ENCODE assay signal across 17 cellular contexts in the genomic region with DNA sequence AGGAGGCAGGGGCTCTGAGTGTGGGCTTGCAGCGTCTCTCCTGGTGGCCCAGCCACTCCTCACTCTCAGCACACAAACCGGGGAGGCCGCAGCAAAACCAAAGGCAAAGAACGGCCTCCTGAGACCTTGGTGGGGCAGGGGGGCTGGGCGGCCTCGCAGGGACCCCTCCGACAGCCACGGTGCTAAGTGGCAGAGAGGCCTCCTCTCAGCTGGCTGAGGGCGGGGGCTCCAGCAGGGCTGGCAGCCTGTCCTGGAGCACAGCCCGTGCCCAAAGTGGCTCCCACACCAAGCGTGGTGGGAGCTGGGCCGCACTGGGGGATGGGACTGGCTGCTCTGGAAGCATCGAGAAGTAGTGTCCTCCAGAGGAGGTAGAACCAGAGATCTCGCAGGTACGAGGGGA.
DNase-seq lines count a peak whose midpoint lies in the region; ATAC-seq and TF ChIP-seq lines count a peak whose summit lies in the region.
"Had no signal": no experiment of that assay in that cellular context is flagged by ENCODE, and none has a peak within 500 bp of the region (broad histone marks: within the 10 kb centered on the region; RNA-seq: fewer than 3 reads in every experiment).

No MANE protein-coding gene starts in this region.

- peak overlapping the region; percentile 73 for H2BK12ac ChIP-seq in trophoblast cell (ENCODE audit: low read length)

- TF ChIP-seq EP300 in esophagus muscularis mucosa (IDR thresholded peaks at IDR 0.05): no peak

- no peak overlapping the region for H2AFZ ChIP-seq in trophoblast cell (ENCODE audit: insufficient read depth, low read length, poor library complexity)
- no peak overlapping the region for H2AFZ ChIP-seq in MM.1S (ENCODE audit: low read length)

- H3K14ac ChIP-seq in trophoblast cell (ENCODE audit: low read length): no peak overlapping the region

- intact Hi-C loops in Right ventricle myocardium superior (cut with DNase I): no loop called here
- intact Hi-C loops in Right ventricle myocardium inferior (cut with DNase I): loop anchor here (5.0 kb wide), 2 partner anchors 167 to 208 kb away; no protein-coding TSS in a partner anchor
- intact Hi-C loops in esophagus muscularis mucosa (cut with DNase I): no loop called here

- no peaks in the 10 kb centered on the region for H3K79me2 ChIP-seq in trophoblast cell (ENCODE audit: control insufficient read depth, insufficient read depth, low read length, poor library complexity)
- H3K79me2 ChIP-seq in MM.1S (ENCODE audit: low read length): no peaks in the 10 kb centered on the region

- H3K9me3 ChIP-seq in esophagus muscularis mucosa: peaks cover 0 to 2% (median 0%) of the 10 kb centered on the region in 4 donors
- no peaks in the 10 kb centered on the region for H3K9me3 ChIP-seq in right atrium auricular region
- no peaks in the 10 kb centered on the region for H3K9me3 ChIP-seq in trophoblast cell (ENCODE audit: insufficient read depth, low read depth, low read length)
- H3K9me3 ChIP-seq in MM.1S (replicated peaks; ENCODE audit: insufficient read depth, low read length): no peaks in the 10 kb centered on the region

- DNase-seq in Right ventricle myocardium superior: peak; percentile 42
- no peak for DNase-seq in Right ventricle myocardium inferior (ENCODE audit: missing footprints)
- DNase-seq in esophagus muscularis mucosa (ENCODE audit: extremely low spot score): peak; percentile 66
- DNase-seq in right atrium auricular region (ENCODE audit: low spot score): no peak
- DNase-seq in trophoblast cell: no peak
- DNase-seq in MM.1S: no peak
- DNase-seq in activated naive CD4-positive, alpha-beta T cell treated with Interleukin-2 at 50 U/mL for 16 hours: no peak
- DNase-seq: CD8-positive, alpha-beta T cell; COR-L47; DMS153; DMS79 treated with DMSO at 0.1 percent for 48 hours; EL; HCEC 1CT; HFFc6 had no signal

- no peak overlapping the region for H2BK5ac ChIP-seq in trophoblast cell (ENCODE audit: low read depth, low read length, poor library complexity)

- TF ChIP-seq POLR2A in esophagus muscularis mucosa (IDR thresholded peaks at IDR 0.05; ENCODE audit: low read depth): no peak

- H3K4me2 ChIP-seq in trophoblast cell (ENCODE audit: low read length): no peak overlapping the region
- no peak overlapping the region for H3K4me2 ChIP-seq in MM.1S (ENCODE audit: low read depth, low read length)

- no peaks in the 10 kb centered on the region for H3K9me2 ChIP-seq in MM.1S (replicated peaks; ENCODE audit: insufficient read depth, low read length)

- H3K79me1 ChIP-seq in trophoblast cell (ENCODE audit: low read length): peaks cover 8% of the 10 kb centered on the region

- H3K27ac ChIP-seq in esophagus muscularis mucosa (replicated peaks in 1 of 4) (no peak overlapping the region), right atrium auricular region (peak overlapping the region; percentile 70 to 84), trophoblast cell (ENCODE audit: low read depth, low read length) (no peak overlapping the region), MM.1S (ENCODE audit: low read length) (no peak overlapping the region)
- H3K27ac ChIP-seq: 22Rv1, HL-60 had no signal

- H3K9ac ChIP-seq in trophoblast cell (ENCODE audit: low read length): no peak overlapping the region
- H3K9ac ChIP-seq in MM.1S (ENCODE audit: low read length): no peak overlapping the region

- H4K91ac ChIP-seq in trophoblast cell (ENCODE audit: low read depth, low read length): no peak overlapping the region

- no peaks in the 10 kb centered on the region for H3K36me3 ChIP-seq in esophagus muscularis mucosa
- H3K36me3 ChIP-seq in right atrium auricular region: no peaks in the 10 kb centered on the region
- no peaks in the 10 kb centered on the region for H3K36me3 ChIP-seq in trophoblast cell (ENCODE audit: control insufficient read depth in 1 of 2, insufficient read depth in 2 of 2, low read length in 2 of 2)
- H3K36me3 ChIP-seq in MM.1S (replicated peaks; ENCODE audit: insufficient read depth, low read length): no peaks in the 10 kb centered on the region

- no peak overlapping the region for H3K18ac ChIP-seq in trophoblast cell (ENCODE audit: low read length)

- H3K4me3 ChIP-seq in esophagus muscularis mucosa: no peak overlapping the region
- no peak overlapping the region for H3K4me3 ChIP-seq in right atrium auricular region
- H3K4me3 ChIP-seq in trophoblast cell (ENCODE audit: low read depth, low read length): no peak overlapping the region
- no peak overlapping the region for H3K4me3 ChIP-seq in MM.1S (ENCODE audit: low read length)

- H3K4me1 ChIP-seq in esophagus muscularis mucosa (peaks cover 0 to 10% (median 5%) of the 10 kb centered on the region in 4 donors), right atrium auricular region (peaks cover 0 to 45% of the 10 kb centered on the region in 2 donors), trophoblast cell (ENCODE audit: control insufficient read depth in 1 of 2, insufficient read depth in 2 of 2, low read length in 2 of 2) (peaks cover 3 to 10% of the 10 kb centered on the region in 2 experiments), MM.1S (ENCODE audit: low read length) (no peaks in the 10 kb centered on the region)

- no peak overlapping the region for H4K12ac ChIP-seq in trophoblast cell (ENCODE audit: low read depth, low read length)

- TF ChIP-seq CTCF in esophagus muscularis mucosa (IDR thresholded peaks at IDR 0.05): no peak
- TF ChIP-seq CTCF in right atrium auricular region (IDR thresholded peaks at IDR 0.05): no peak
- TF ChIP-seq CTCF in MM.1S (IDR thresholded peaks at IDR 0.05; ENCODE audit: low read length): no peak

- H4K20me1 ChIP-seq in MM.1S (ENCODE audit: insufficient read depth, low read length): no peaks in the 10 kb centered on the region

- no peak overlapping the region for H2AK5ac ChIP-seq in trophoblast cell (ENCODE audit: low read length)

- H4K8ac ChIP-seq in trophoblast cell (ENCODE audit: low read depth, low read length): no peak overlapping the region

- WGBS in esophagus muscularis mucosa: 95% methylated on average over 13 of the region's 15 CpGs
- no CpG with 5 or more reads among the region's 15 CpGs for WGBS in trophoblast cell (ENCODE audit: extremely low coverage, insufficient coverage, insufficient read length)

- no peak overlapping the region for H3K4ac ChIP-seq in trophoblast cell (ENCODE audit: low read depth, low read length)

- H3K27me3 ChIP-seq in esophagus muscularis mucosa (no peaks in the 10 kb centered on the region), right atrium auricular region (no peaks in the 10 kb centered on the region), trophoblast cell (ENCODE audit: insufficient read depth, low read length) (no peaks in the 10 kb centered on the region), MM.1S (replicated peaks; ENCODE audit: insufficient read depth, low read length) (no peaks in the 10 kb centered on the region)

- ATAC-seq in Right ventricle myocardium superior (ENCODE audit: poor library complexity) (no peak), Right ventricle myocardium inferior (no peak), HG02973 (IDR thresholded peaks at IDR 0.05; ENCODE audit: unreplicated experiment) (no peak)
- ATAC-seq: CD8-positive, alpha-beta T cell had no signal

- H3F3A ChIP-seq in MM.1S (ENCODE audit: insufficient read depth, low read length): no peaks in the 10 kb centered on the region

- H2BK120ac ChIP-seq in trophoblast cell (ENCODE audit: insufficient read depth, low read length, poor library complexity): no peak overlapping the region

- H3K23ac ChIP-seq in trophoblast cell (ENCODE audit: low read length): no peak overlapping the region

Comparison
In these comparisons a context has a peak if more than half of its experiments do, and no peak if none do; other contexts are left out.
1. DNase-seq: peak in Right ventricle myocardium superior (single experiment) and esophagus muscularis mucosa (single experiment); none in Right ventricle myocardium inferior (single experiment), right atrium auricular region (single experiment), trophoblast cell (0 of 2), MM.1S (single experiment) and activated naive CD4-positive, alpha-beta T cell treated with Interleukin-2 at 50 U/mL for 16 hours (single experiment).
2. H3K27ac ChIP-seq: peak in right atrium auricular region (2 of 2); none in esophagus muscularis mucosa (0 of 4), trophoblast cell (single experiment) and MM.1S (single experiment).